7 cellular contexts compared by ENCODE assay signal in the genomic region with DNA sequence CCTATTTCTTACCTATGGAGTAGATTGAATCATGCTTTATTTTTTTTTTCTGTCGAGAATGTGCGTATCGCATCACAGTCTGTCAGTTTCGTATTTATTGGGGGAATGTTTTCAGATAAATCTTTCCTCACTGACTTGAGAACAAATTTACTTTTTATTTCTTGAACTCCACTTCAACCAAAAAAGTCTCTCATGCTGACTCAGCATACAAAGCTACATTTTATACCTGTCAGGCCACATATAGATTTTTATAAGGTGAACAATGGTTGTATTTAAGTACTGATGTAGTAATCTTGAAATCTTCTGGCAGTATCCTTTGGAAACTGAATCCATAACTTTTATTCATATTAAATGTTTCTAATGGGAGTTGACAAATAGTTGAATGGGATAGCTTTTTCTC.
"Had no signal": no experiment of that assay in that cellular context is flagged by ENCODE, and none has a peak within 500 bp of the region (broad histone marks: within the 10 kb centered on the region; RNA-seq: fewer than 3 reads in every experiment).

No MANE protein-coding gene starts in this region.

- H3K4me1 Mint-ChIP-seq: GM23338, H9 had no signal

- H3K27ac Mint-ChIP-seq: GM23338, H9 had no signal

- ATAC-seq: GM23338 had no signal

- H3K27ac ChIP-seq: KMS-11 had no signal

- FAIRE-seq: HTR-8/SVneo had no signal

- H3K4me3 ChIP-seq: GM23338 had no signal

- H3K9ac ChIP-seq: KMS-11 had no signal

- H3K4me2 ChIP-seq: GM23338, KMS-11 had no signal

- H2AFZ ChIP-seq: GM23338 had no signal

- H3K4me3 Mint-ChIP-seq: GM23338, H9 had no signal

- DNase-seq: H9, HCEC 1CT, Karpas-422, KBM-7 had no signal

- H3K9me3 Mint-ChIP-seq: GM23338 had no signal
